Comparison of ENCODE assay signal across 8 cellular contexts in the genomic region with DNA sequence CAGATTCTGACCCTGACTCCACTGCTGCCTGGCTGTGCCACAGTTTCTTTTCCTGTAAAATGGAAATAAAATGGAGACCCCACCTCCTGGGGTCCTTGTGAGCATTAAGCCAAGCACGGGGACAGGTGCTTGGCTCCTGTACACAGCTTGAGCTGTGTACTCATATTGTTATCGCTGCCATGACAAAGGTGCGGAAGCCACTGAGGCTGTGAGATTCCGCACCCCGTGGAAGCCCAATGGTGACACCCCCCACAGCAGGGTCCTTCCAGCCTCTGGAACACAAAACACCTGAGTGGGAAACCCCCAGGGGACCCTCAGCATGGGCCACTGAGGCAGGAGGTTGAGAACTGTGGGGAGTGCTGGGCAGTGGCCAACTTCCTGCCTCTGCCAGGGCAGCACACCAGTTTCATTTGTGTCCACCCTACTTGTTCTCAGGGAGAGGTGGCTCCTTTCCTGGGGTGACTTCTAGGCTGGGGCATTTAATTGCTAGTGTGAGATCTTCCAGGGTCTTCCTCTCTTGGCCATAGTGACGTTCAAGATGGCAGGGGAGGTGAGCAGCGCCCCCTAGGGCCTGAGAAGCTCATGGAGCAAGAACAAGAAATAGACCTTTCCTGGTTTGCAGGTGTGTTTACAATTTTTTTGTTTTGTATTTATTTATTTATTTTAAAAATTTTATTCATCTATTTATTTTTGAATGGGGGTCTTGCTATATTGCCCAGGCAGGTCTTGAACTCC. TPM values are rescaled to one million over a fixed set of nuclear protein-coding genes. Genes with fewer than 3 reads are reported as not detected.
DNase-seq lines count a peak whose midpoint lies in the region; ATAC-seq and TF ChIP-seq lines count a peak whose summit lies in the region.

No MANE protein-coding gene starts in this region.

- H3K36me3 ChIP-seq in right atrium auricular region: no peaks in the 10 kb centered on the region
- H3K36me3 ChIP-seq in transverse colon: no peaks in the 10 kb centered on the region

- peak overlapping the region in 2 of 3 donors; percentile 46 to 99 for H3K27ac Mint-ChIP-seq in IgD-negative memory B cell

- no peaks in the 10 kb centered on the region for H3K27me3 Mint-ChIP-seq in IgD-negative memory B cell

- TF ChIP-seq POLR2A in transverse colon (IDR thresholded peaks at IDR 0.05): no peak

- ATAC-seq in GM19467 (IDR thresholded peaks at IDR 0.05; ENCODE audit: unreplicated experiment) (no peak), GM19463 (IDR thresholded peaks at IDR 0.05; ENCODE audit: unreplicated experiment) (no peak)

- H3K4me1 ChIP-seq in right atrium auricular region: peaks cover 0 to 4% of the 10 kb centered on the region in 2 donors
- H3K4me1 ChIP-seq in transverse colon: peaks cover 2 to 22% (median 14%) of the 10 kb centered on the region in 4 donors

- intact Hi-C loops in transverse colon (cut with DNase I; ENCODE audit: low total_unique reads): no loop called here

- H3K4me3 ChIP-seq in AG09309 (ENCODE audit: control insufficient read depth, low read depth, low read length) (no peak overlapping the region), right atrium auricular region (no peak overlapping the region), transverse colon (no peak overlapping the region)

- no peaks in the 10 kb centered on the region for H3K27me3 ChIP-seq in right atrium auricular region
- no peaks in the 10 kb centered on the region for H3K27me3 ChIP-seq in transverse colon

- H3K36me3 Mint-ChIP-seq in IgD-negative memory B cell: peaks cover 4% of the 10 kb centered on the region

- peaks cover 0 to 2% (median 0%) of the 10 kb centered on the region in 3 donors for H3K9me3 Mint-ChIP-seq in IgD-negative memory B cell

- WGBS in transverse colon (ENCODE audit: low coverage in 1 of 2), 2 donors: 72% methylated on average over 7 of the region's 7 CpGs; no CpG with 5 or more reads in 1 of the 2 donors

- peak; percentile 65 for TF ChIP-seq CTCF in AG09309 (IDR thresholded peaks at IDR 0.05; ENCODE audit: control insufficient read depth, insufficient read depth, low read depth, low read length, missing control alignments)
- TF ChIP-seq CTCF in right atrium auricular region (IDR thresholded peaks at IDR 0.05): peak; percentile 10 to 60
- peak; percentile 47 to 61 (median 56) for TF ChIP-seq CTCF in transverse colon (IDR thresholded peaks at IDR 0.05)

- no peak for TF ChIP-seq EP300 in transverse colon (IDR thresholded peaks at IDR 0.05; ENCODE audit: low read depth)

- in situ Hi-C loops in transverse colon (cut with MboI; ENCODE audit: low pct_ligation_motif_present in 1 of 4, low pct_unique_long_range_greater_than_20kb in 1 of 4, low sequenced_read_pairs in 3 of 4): loop anchor here in 1 of 4 donors (25.0 kb wide), 1 partner anchor 99 kb away; the partner anchor contains the start of genes AP3D1 and DOT1L

- H3K4me1 Mint-ChIP-seq in IgD-negative memory B cell: peaks cover 25 to 32% (median 29%) of the 10 kb centered on the region in 3 donors

- peak overlapping the region in 2 of 4 donors; percentile 24 to 65 for H3K4me3 Mint-ChIP-seq in IgD-negative memory B cell

- H3K9me3 ChIP-seq in right atrium auricular region (no peaks in the 10 kb centered on the region), transverse colon (no peaks in the 10 kb centered on the region)

- H3K27ac ChIP-seq in right atrium auricular region: no peak overlapping the region
- peak overlapping the region in 3 of 4 donors; percentile 49 to 74 (median 69) for H3K27ac ChIP-seq in transverse colon

- DNase-seq in AG09309 (ENCODE audit: low read depth): no peak
- peak; percentile 78 for DNase-seq in activated CD8-positive, alpha-beta memory T cell treated with anti-CD3 and anti-CD28 coated beads for 24 hours
- no peak for DNase-seq in right atrium auricular region (ENCODE audit: low spot score)
- peak; percentile 66 for DNase-seq in transverse colon
- no peak for DNase-seq in cerebellar nuclear complex (lab: John Stamatoyannopoulos, UW)

RNA-seq across cellular contexts. Expression of gene JSRP1, which starts 5.4 kb away (rescaled TPM):
- 4.3 TPM for polyA plus RNA-seq in IgD-negative memory B cell
- total RNA-seq in right atrium auricular region (under 1 TPM in 1 of 2 donors, not detected in 1; 0.39 TPM), transverse colon (1 to 10 TPM in 1 of 4 donors, not detected in 3; 5.6 TPM)

RNA-seq across cellular contexts. Expression of gene AMH, which starts 12.5 kb away (rescaled TPM):
- polyA plus RNA-seq in IgD-negative memory B cell: 0.15 TPM
- total RNA-seq in right atrium auricular region (under 1 TPM in 1 of 2 donors, not detected in 1; 0.98 TPM), transverse colon (1 to 10 TPM in 2 of 4 donors, not detected in 2; 1.1 to 3.5 TPM)

RNA-seq across cellular contexts. Expression of gene PEAK3, which starts 20.4 kb away (rescaled TPM):
- 0.26 TPM for polyA plus RNA-seq in IgD-negative memory B cell
- total RNA-seq in right atrium auricular region: 1 to 10 TPM; 1.5 to 1.9 TPM
- 1 to 10 TPM in 2 of 4 donors, under 1 TPM in 1, not detected in 1; 0.27 to 1.1 (median 1.1) TPM for total RNA-seq in transverse colon

RNA-seq across cellular contexts. Expression of gene SF3A2, which starts 25.0 kb away (rescaled TPM):
- polyA plus RNA-seq in IgD-negative memory B cell: 37.8 TPM
- total RNA-seq in right atrium auricular region (10 to 100 TPM; 17.3 to 30.4 TPM), transverse colon (10 to 100 TPM; 35.8 to 54.6 (median 41.6) TPM)

RNA-seq across cellular contexts. Expression of gene PLEKHJ1, which starts 25.5 kb away (rescaled TPM):
- polyA plus RNA-seq in IgD-negative memory B cell: 163 TPM
- total RNA-seq in right atrium auricular region (10 to 100 TPM; 44.1 to 53.0 TPM), transverse colon (100 to 1,000 TPM; 184 to 332 (median 254) TPM)

Comparison
In these comparisons a context has a peak if more than half of its experiments do, and no peak if none do; other contexts are left out.
1. DNase-seq: peak in activated CD8-positive, alpha-beta memory T cell treated with anti-CD3 and anti-CD28 coated beads for 24 hours (single experiment) and transverse colon (single experiment); none in AG09309 (single experiment), right atrium auricular region (single experiment) and cerebellar nuclear complex (0 of 2).
2. H3K27ac ChIP-seq: peak in transverse colon (3 of 4); none in right atrium auricular region (0 of 2).
3. Peak in every context shown above with its lines, with median percentiles within 50 percentile points of each other: CTCF ChIP-seq.